Comparison of ENCODE assay signal across 11 cellular contexts in genomic region chr6:11714116-11714797, GRCh38.
A peak's percentile ranks its signal among the peaks of the same experiment; 100 is the strongest.
DNase-seq lines count a peak whose midpoint lies in the region; ATAC-seq and TF ChIP-seq lines count a peak whose summit lies in the region.
"Had no signal": no experiment of that assay in that cellular context is flagged by ENCODE, and none has a peak within 500 bp of the region (broad histone marks: within the 10 kb centered on the region; RNA-seq: fewer than 3 reads in every experiment).

No MANE protein-coding gene starts in this region.

- peak overlapping the region; percentile 99 for H3K27ac Mint-ChIP-seq in activated T-helper 17 cell treated with anti-CD3 and anti-CD28 coated beads, Interleukin-2, amount 50 U/mL, for 72 hours
- no peak overlapping the region for H3K27ac Mint-ChIP-seq in HFFc6
- H3K27ac Mint-ChIP-seq: dendritic cell treated with granulocyte-macrophage colony-stimulating factor and Interleukin-4, amounts not matched to agents 40 ng/mL and 50 ng/mL, for 4 days had no signal

- H3K9me3 Mint-ChIP-seq in activated T-helper 17 cell treated with anti-CD3 and anti-CD28 coated beads, Interleukin-2, amount 50 U/mL, for 72 hours = no peaks in the 10 kb centered on the region
- H3K9me3 Mint-ChIP-seq in HFFc6 = no peaks in the 10 kb centered on the region
- H3K9me3 Mint-ChIP-seq: dendritic cell treated with granulocyte-macrophage colony-stimulating factor and Interleukin-4, amounts not matched to agents 40 ng/mL and 50 ng/mL, for 4 days had no signal

- peak; percentile 6 for DNase-seq in NOMO-1 treated with DMSO at 0.1 percent for 48 hours (lab: John Stamatoyannopoulos, UW; ENCODE audit: unreplicated experiment)
- DNase-seq in NOMO-1 (lab: John Stamatoyannopoulos, UW; ENCODE audit: unreplicated experiment in 2 of 2) = no peak
- DNase-seq in stimulated activated naive CD4-positive, alpha-beta T cell treated with Interleukin-2 at 50 U/mL for 16 hours (lab: John Stamatoyannopoulos, UW) = peak; percentile 53
- no peak for DNase-seq in HFFc6
- DNase-seq in mucosa of gallbladder (ENCODE audit: low spot score) = no peak
- no peak for DNase-seq in AG08395 (ENCODE audit: low spot score)
- DNase-seq: MG63, T-helper 9 cell had no signal

- peaks cover 92% of the 10 kb centered on the region for H3K36me3 Mint-ChIP-seq in activated T-helper 17 cell treated with anti-CD3 and anti-CD28 coated beads, Interleukin-2, amount 50 U/mL, for 72 hours (ENCODE audit: low read depth)
- H3K36me3 Mint-ChIP-seq in HFFc6 (ENCODE audit: low read depth) = no peaks in the 10 kb centered on the region

- peak; percentile 37 for ATAC-seq in HG03108 (IDR thresholded peaks at IDR 0.05; ENCODE audit: unreplicated experiment)
- ATAC-seq in activated T-helper 17 cell treated with anti-CD3 and anti-CD28 coated beads, Interleukin-2, amount 50 U/mL, for 72 hours (replicated peaks) = peak; percentile 43

- H3K4me3 Mint-ChIP-seq in activated T-helper 17 cell treated with anti-CD3 and anti-CD28 coated beads, Interleukin-2, amount 50 U/mL, for 72 hours = peak overlapping the region; percentile 89
- H3K4me3 Mint-ChIP-seq in HFFc6 = no peak overlapping the region
- H3K4me3 Mint-ChIP-seq: dendritic cell treated with granulocyte-macrophage colony-stimulating factor and Interleukin-4, amounts not matched to agents 40 ng/mL and 50 ng/mL, for 4 days had no signal

- H3K4me1 Mint-ChIP-seq in activated T-helper 17 cell treated with anti-CD3 and anti-CD28 coated beads, Interleukin-2, amount 50 U/mL, for 72 hours = peaks cover 68% of the 10 kb centered on the region
- peaks cover 30% of the 10 kb centered on the region; the same call in 1 of the 2 replicates for H3K4me1 Mint-ChIP-seq in HFFc6 (ENCODE audit: low read depth)

- no peak for TF ChIP-seq CTCF in HFFc6 (IDR thresholded peaks at IDR 0.05)

- no peaks in the 10 kb centered on the region for H3K27me3 Mint-ChIP-seq in activated T-helper 17 cell treated with anti-CD3 and anti-CD28 coated beads, Interleukin-2, amount 50 U/mL, for 72 hours
- no peaks in the 10 kb centered on the region for H3K27me3 Mint-ChIP-seq in HFFc6 (ENCODE audit: insufficient read depth)

Comparison
In these comparisons a context has a peak if more than half of its experiments do, and no peak if none do; other contexts are left out.
1. DNase-seq: peak in NOMO-1 treated with DMSO at 0.1 percent for 48 hours (single experiment) and stimulated activated naive CD4-positive, alpha-beta T cell treated with Interleukin-2 at 50 U/mL for 16 hours (single experiment); none in NOMO-1 (0 of 2), HFFc6 (single experiment), mucosa of gallbladder (single experiment) and AG08395 (single experiment).